ENCODE assay signal across 10 cellular contexts in genomic region chr9:32218100-32218767, GRCh38.
DNase-seq lines count a peak whose midpoint lies in the region; ATAC-seq and TF ChIP-seq lines count a peak whose summit lies in the region.
"Had no signal": no experiment of that assay in that cellular context is flagged by ENCODE, and none has a peak within 500 bp of the region (broad histone marks: within the 10 kb centered on the region; RNA-seq: fewer than 3 reads in every experiment).

No MANE protein-coding gene starts in this region.

- H3K9me3 Mint-ChIP-seq in T-cell, result peaks cover 0 to 6% (median 2%) of the 10 kb centered on the region in 3 donors

- peak; percentile 97 for ATAC-seq in GM19023 (IDR thresholded peaks at IDR 0.05; ENCODE audit: unreplicated experiment)
- ATAC-seq in GM21723 (IDR thresholded peaks at IDR 0.05; ENCODE audit: unreplicated experiment), result peak; percentile 98
- ATAC-seq in HG03135 (IDR thresholded peaks at IDR 0.05; ENCODE audit: unreplicated experiment), result peak; percentile 99
- no peak for ATAC-seq in T-cell (replicated peaks in 1 of 4)

- no peaks in the 10 kb centered on the region for H3K36me3 Mint-ChIP-seq in T-cell

- no peaks in the 10 kb centered on the region for H3K4me1 Mint-ChIP-seq in T-cell

- no peaks in the 10 kb centered on the region for H3K4me1 ChIP-seq in osteoblast (ENCODE audit: insufficient read depth, low read length)
- H3K4me1 ChIP-seq: right atrium auricular region, uterus had no signal

- H3K27me3 Mint-ChIP-seq in T-cell, result peaks cover 0 to 6% of the 10 kb centered on the region in 2 donors

- H3K9me3 ChIP-seq in osteoblast (ENCODE audit: low read depth, low read length), result no peaks in the 10 kb centered on the region
- H3K9me3 ChIP-seq: right atrium auricular region, uterus had no signal

- no peak overlapping the region for H3K27ac ChIP-seq in osteoblast (ENCODE audit: low read depth, low read length)
- H3K27ac ChIP-seq: right atrium auricular region, uterus had no signal

- POLR2A ChIA-PET in T-cell (lab: Charles Lee), result no interaction called here

- H3K27ac Mint-ChIP-seq in T-cell, result no peak overlapping the region

- H3K79me2 ChIP-seq in osteoblast (ENCODE audit: insufficient read depth, low read length), result no peaks in the 10 kb centered on the region

- no peaks in the 10 kb centered on the region for H3K27me3 ChIP-seq in osteoblast (ENCODE audit: insufficient read depth, low read length)
- H3K27me3 ChIP-seq: right atrium auricular region, uterus had no signal

- H2AFZ ChIP-seq in osteoblast (ENCODE audit: low read length), result no peak overlapping the region

- no peak overlapping the region for H3K4me3 Mint-ChIP-seq in T-cell

- no peak overlapping the region for H3K4me2 ChIP-seq in osteoblast (ENCODE audit: insufficient read depth, low read length)

- TF ChIP-seq CTCF in osteoblast (IDR thresholded peaks at IDR 0.05; ENCODE audit: extremely low read depth, low read depth, low read length), result no peak

- H3K36me3 ChIP-seq in osteoblast (ENCODE audit: insufficient read depth, low read length), result no peaks in the 10 kb centered on the region
- H3K36me3 ChIP-seq: right atrium auricular region, uterus had no signal

- peak; percentile 5 for DNase-seq in osteoblast (ENCODE audit: insufficient read length, low spot score, missing footprints)
- DNase-seq in COLO829 (ENCODE audit: low spot score), result no peak
- no peak for DNase-seq in T-cell
- DNase-seq in SK-N-DZ (ENCODE audit: low spot score), result no peak
- DNase-seq: NCI-H510A, uterus had no signal

- no peaks in the 10 kb centered on the region for H4K20me1 ChIP-seq in osteoblast (ENCODE audit: insufficient read depth, low read length)

- no peak overlapping the region for H3K4me3 ChIP-seq in osteoblast (ENCODE audit: insufficient read depth, low read length)
- H3K4me3 ChIP-seq: right atrium auricular region, uterus had no signal

- CTCF ChIA-PET in T-cell (lab: Charles Lee), result no interaction called here

Comparison
In these comparisons a context has a peak if more than half of its experiments do, and no peak if none do; other contexts are left out.
1. ATAC-seq: peak in GM19023 (single experiment), GM21723 (single experiment) and HG03135 (single experiment); none in T-cell (0 of 4).